Comparison of ENCODE assay signal across 8 cellular contexts in the genomic region with DNA sequence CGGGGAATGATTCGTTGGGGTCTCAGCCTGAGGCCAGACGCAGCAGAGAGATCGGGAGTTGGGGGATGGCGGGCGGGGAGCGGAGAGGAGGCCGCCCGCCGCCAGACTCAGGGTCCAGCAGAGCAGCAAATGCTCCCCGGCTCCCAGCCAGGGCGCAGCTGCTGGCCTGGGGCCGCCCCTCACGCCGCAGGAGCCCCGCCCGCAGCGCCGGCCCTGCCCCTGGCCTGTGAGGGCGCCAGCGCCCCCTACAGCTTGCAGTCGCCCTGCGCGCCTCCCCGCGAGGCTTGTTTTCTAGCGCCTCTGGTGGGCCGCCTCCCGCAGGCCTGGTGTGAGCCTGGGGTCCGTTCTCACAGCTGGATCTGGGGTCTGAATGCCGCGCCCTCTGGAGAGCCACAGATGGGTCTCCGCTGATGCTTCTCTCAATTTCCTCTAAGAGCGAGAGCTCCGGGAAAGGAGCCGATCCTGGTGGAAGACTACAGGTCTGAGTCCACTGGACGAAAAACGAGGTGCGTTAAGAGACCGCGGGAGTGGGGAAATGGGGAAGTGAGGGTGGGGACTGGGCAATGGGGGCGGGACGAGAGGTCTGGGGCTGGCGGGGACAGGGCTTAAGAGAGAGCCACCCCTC. TPM values are rescaled to one million over a fixed set of nuclear protein-coding genes. Genes with fewer than 3 reads are reported as not detected.
A peak's percentile ranks its signal among the peaks of the same experiment; 100 is the strongest.
DNase-seq lines count a peak whose midpoint lies in the region; TF ChIP-seq lines count a peak whose summit lies in the region.

No MANE protein-coding gene starts in this region.

- H3K4me3 Mint-ChIP-seq in endodermal cell (peak overlapping the region; percentile 76), mesothelial cell of epicardium (peak overlapping the region; percentile 98)

- no peak overlapping the region for H3K27ac ChIP-seq in endodermal cell (ENCODE audit: low read depth, low read length)

- H3K27me3 Mint-ChIP-seq in endodermal cell (ENCODE audit: insufficient read depth) (no peaks in the 10 kb centered on the region), mesothelial cell of epicardium (ENCODE audit: low read depth) (no peaks in the 10 kb centered on the region)

- peaks cover 12% of the 10 kb centered on the region for H3K4me1 Mint-ChIP-seq in endodermal cell
- H3K4me1 Mint-ChIP-seq in mesothelial cell of epicardium = peaks cover 7% of the 10 kb centered on the region

- peak overlapping the region; percentile 83 for H3K4me3 ChIP-seq in endodermal cell (ENCODE audit: low read length)

- no peaks in the 10 kb centered on the region for H3K36me3 ChIP-seq in endodermal cell (ENCODE audit: control insufficient read depth, insufficient read depth, low read length)

- H3K36me3 Mint-ChIP-seq in endodermal cell (ENCODE audit: low read depth) (peaks cover 2% of the 10 kb centered on the region), mesothelial cell of epicardium (peaks cover 7% of the 10 kb centered on the region)

- peak overlapping the region; percentile 94 for H3K27ac Mint-ChIP-seq in endodermal cell
- peak overlapping the region; percentile 97 for H3K27ac Mint-ChIP-seq in mesothelial cell of epicardium

- 4 to 8% methylated on average over 9 to 44 of the region's 44 CpGs for WGBS in endodermal cell (ENCODE audit: insufficient coverage in 1 of 2, insufficient read length in 1 of 2), 2 experiments

- H3K9me3 Mint-ChIP-seq in endodermal cell (no peaks in the 10 kb centered on the region), mesothelial cell of epicardium (no peaks in the 10 kb centered on the region)

- H3K4me1 ChIP-seq in endodermal cell (ENCODE audit: control insufficient read depth, insufficient read depth, low read length) = peaks cover 8% of the 10 kb centered on the region

- no peaks in the 10 kb centered on the region for H3K27me3 ChIP-seq in endodermal cell (ENCODE audit: control insufficient read depth, insufficient read depth, low read length, poor library complexity, severe bottlenecking)

- TF ChIP-seq CTCF in GM20000 (IDR thresholded peaks at IDR 0.05; ENCODE audit: extremely low read depth, missing control alignments) (peak; percentile 99), endodermal cell (conservative IDR thresholded peaks at IDR 0.05) (peak; percentile 99), mesothelial cell of epicardium (IDR thresholded peaks at IDR 0.05; ENCODE audit: unreplicated experiment) (peak; percentile 80)

- in situ Hi-C loops in Caki2 (cut with HindIII; ENCODE audit: low pct_unique_long_range_greater_than_20kb, low sequenced_read_pairs) = no loop called here

- peak overlapping the region; percentile 52 for H3K9ac ChIP-seq in endodermal cell (ENCODE audit: extremely low read depth, low read length, poor library complexity, severe bottlenecking)

- peak; percentile 94 for DNase-seq in Caki2 (ENCODE audit: low read depth)
- peak; percentile 91 for DNase-seq in GM20000 (ENCODE audit: low spot score)
- DNase-seq in HS-5 (ENCODE audit: low read depth) = peak; percentile 76
- DNase-seq in NOMO-1 treated with DMSO at 0.1 percent for 48 hours (lab: John Stamatoyannopoulos, UW; ENCODE audit: unreplicated experiment) = peak; percentile 89
- peak; percentile 66 for DNase-seq in activated CD8-positive, alpha-beta memory T cell treated with anti-CD3 and anti-CD28 coated beads, Interleukin-2, amount 50 U/mL, for 1 hour (ENCODE audit: extremely low read depth)
- DNase-seq in endodermal cell = peak; percentile 98
- peak; percentile 84 to 98 for DNase-seq in mesothelial cell of epicardium (ENCODE audit: low spot score in 2 of 2, unreplicated experiment in 2 of 2)
- DNase-seq in stimulated activated CD8-positive, alpha-beta memory T cell treated with anti-CD3 and anti-CD28 coated beads, Interleukin-15, amount 100 ng/mL, for 4 hours (ENCODE audit: low read depth in 2 of 2) = peak; percentile 81 to 85

- no peaks in the 10 kb centered on the region for H3K9me3 ChIP-seq in endodermal cell (ENCODE audit: control insufficient read depth, low read length)

RNA-seq across cellular contexts. Expression of a gene that starts 29.9 kb away (rescaled TPM):
- 5.8 and 6.7 TPM in 2 replicates for total RNA-seq in Caki2 (2014; rRNA removed; shearing (Covaris generic); ENCODE audit: low replicate concordance)
- 1 to 10 TPM; 4.2 to 4.4 TPM for total RNA-seq in endodermal cell
- polyA plus RNA-seq in endodermal cell (2013, experiment 1 of 2) = 0.32 TPM
- 0.29 TPM for polyA plus RNA-seq in endodermal cell (2013, experiment 2 of 2)
- 15.8 to 17.1 TPM (median 15.9 TPM) in 3 replicates for total RNA-seq in mesothelial cell of epicardium
